2 cellular contexts compared by ENCODE assay signal in genomic region chr22:28115426-28115825, GRCh38.
TF ChIP-seq lines count a peak whose summit lies in the region.

No MANE protein-coding gene starts in this region.

TF ChIP-seq in SK-N-SH, 30 proteins besides CTCF, POLR2A, EP300 and RAD21 (continued from another document):
- TF ChIP-seq USF1 (IDR thresholded peaks at IDR 0.05; ENCODE audit: borderline replicate concordance, low read depth) = no peak
- no peak for TF ChIP-seq RFX5 (IDR thresholded peaks at IDR 0.05; ENCODE audit: low read length)
- TF ChIP-seq FOSL2 (IDR thresholded peaks at IDR 0.05; ENCODE audit: borderline replicate concordance, low read depth) = no peak
- TF ChIP-seq RXRA (IDR thresholded peaks at IDR 0.05; ENCODE audit: borderline replicate concordance, low read depth) = no peak
- TF ChIP-seq IRF3 (IDR thresholded peaks at IDR 0.05; ENCODE audit: low read depth, low read length) = no peak
- TF ChIP-seq NFIC (IDR thresholded peaks at IDR 0.05; ENCODE audit: borderline replicate concordance) = no peak
- TF ChIP-seq GATA2 (CRISPR knock-in tag; IDR thresholded peaks at IDR 0.05) = no peak
- no peak for TF ChIP-seq REST (IDR thresholded peaks at IDR 0.05; ENCODE audit: low read depth, low read length)
- TF ChIP-seq TAF1 (IDR thresholded peaks at IDR 0.05; ENCODE audit: borderline replicate concordance, low read depth, low read length) = no peak
TF ChIP-seq in SK-N-SH: peak in this region for 0.

TF ChIP-seq in SK-N-SH treated with all-trans-retinoic acid at 6 μM for 48 hours, 23 proteins besides CTCF, POLR2A, EP300 and RAD21 (continued from another document):
- TF ChIP-seq POU6F1 (CRISPR knock-in tag; IDR thresholded peaks at IDR 0.05; ENCODE audit: borderline replicate concordance, low read depth) (no peak), ZFP30 (CRISPR knock-in tag; IDR thresholded peaks at IDR 0.05) (no peak), TSHZ2 (CRISPR knock-in tag; IDR thresholded peaks at IDR 0.05) (no peak), ZC3H10 (CRISPR knock-in tag; IDR thresholded peaks at IDR 0.05) (no peak), RARB (CRISPR knock-in tag; IDR thresholded peaks at IDR 0.05) (no peak)
